Comparison of ENCODE assay signal across 14 cellular contexts in genomic region chr3:172846706-172847105, GRCh38.
DNase-seq lines count a peak whose midpoint lies in the region; ATAC-seq, FAIRE-seq and TF ChIP-seq lines count a peak whose summit lies in the region.
"Had no signal": no experiment of that assay in that cellular context is flagged by ENCODE, and none has a peak within 500 bp of the region (broad histone marks: within the 10 kb centered on the region; RNA-seq: fewer than 3 reads in every experiment).

No MANE protein-coding gene starts in this region.

- TF ChIP-seq CTCF in activated CD8-positive, alpha-beta T cell treated with anti-CD3 and anti-CD28 coated beads for 36 hours (IDR thresholded peaks at IDR 0.05) = no peak
- TF ChIP-seq CTCF in OCI-LY3 (IDR thresholded peaks at IDR 0.05; ENCODE audit: low read depth, low read length) = no peak
- no peak for TF ChIP-seq CTCF in smooth muscle cell (IDR thresholded peaks at IDR 0.05; ENCODE audit: borderline replicate concordance, insufficient read depth, poor library complexity, severe bottlenecking)
- no peak for TF ChIP-seq CTCF in left ventricle myocardium inferior (IDR thresholded peaks at IDR 0.05; ENCODE audit: borderline replicate concordance)

- no peaks in the 10 kb centered on the region for H3K36me3 Mint-ChIP-seq in activated CD8-positive, alpha-beta T cell treated with anti-CD3 and anti-CD28 coated beads for 36 hours (ENCODE audit: low read depth)
- H3K36me3 Mint-ChIP-seq in activated CD8-positive, alpha-beta T cell treated with anti-CD3 and anti-CD28 coated beads, Interleukin-2, amount 10 ng/mL, durations not matched to agents 7 days and 5 days (ENCODE audit: low read depth) = no peaks in the 10 kb centered on the region
- no peaks in the 10 kb centered on the region for H3K36me3 Mint-ChIP-seq in activated naive CD4-positive, alpha-beta T cell treated with anti-CD3 and anti-CD28 coated beads for 36 hours (ENCODE audit: low read depth)

- POLR2A ChIA-PET in activated CD8-positive, alpha-beta T cell treated with anti-CD3 and anti-CD28 coated beads for 36 hours (lab: Charles Lee) = no interaction called here
- POLR2A ChIA-PET in activated CD8-positive, alpha-beta T cell treated with anti-CD3 and anti-CD28 coated beads, Interleukin-2, amount 10 ng/mL, durations not matched to agents 7 days and 5 days (lab: Charles Lee) = no interaction called here

- H3K4me1 Mint-ChIP-seq in activated CD8-positive, alpha-beta T cell treated with anti-CD3 and anti-CD28 coated beads for 36 hours (ENCODE audit: low read depth) = peaks cover 7% of the 10 kb centered on the region
- H3K4me1 Mint-ChIP-seq in activated CD8-positive, alpha-beta T cell treated with anti-CD3 and anti-CD28 coated beads, Interleukin-2, amount 10 ng/mL, durations not matched to agents 7 days and 5 days (ENCODE audit: low read depth) = no peaks in the 10 kb centered on the region
- no peaks in the 10 kb centered on the region for H3K4me1 Mint-ChIP-seq in activated naive CD4-positive, alpha-beta T cell treated with anti-CD3 and anti-CD28 coated beads for 36 hours (ENCODE audit: low read depth)

- intact Hi-C loops in activated CD8-positive, alpha-beta T cell treated with anti-CD3 and anti-CD28 coated beads for 36 hours (cut with micrococcal nuclease) = no loop called here
- intact Hi-C loops in left ventricle myocardium inferior (cut with micrococcal nuclease) = no loop called here
- intact Hi-C loops in activated naive CD4-positive, alpha-beta T cell treated with anti-CD3 and anti-CD28 coated beads for 36 hours (cut with micrococcal nuclease) = no loop called here

- H3K4me1 ChIP-seq in OCI-LY3 (ENCODE audit: low read length) (peaks cover 10% of the 10 kb centered on the region), smooth muscle cell (ENCODE audit: low read depth) (peaks cover 9% of the 10 kb centered on the region), left ventricle myocardium inferior (no peaks in the 10 kb centered on the region)
- H3K4me1 ChIP-seq: A549, adrenal gland had no signal

- H3K79me2 ChIP-seq in OCI-LY3 (ENCODE audit: low read length) (no peaks in the 10 kb centered on the region), smooth muscle cell (ENCODE audit: low read depth) (no peaks in the 10 kb centered on the region)

- H3K36me3 ChIP-seq in OCI-LY3 (replicated peaks; ENCODE audit: low read depth, low read length) (no peaks in the 10 kb centered on the region), smooth muscle cell (ENCODE audit: low read depth) (no peaks in the 10 kb centered on the region), left ventricle myocardium inferior (no peaks in the 10 kb centered on the region)
- H3K36me3 ChIP-seq: adrenal gland had no signal

- H3K27ac ChIP-seq in OCI-LY3 (ENCODE audit: low read length) (no peak overlapping the region), caudate nucleus (ENCODE audit: low read depth, low read length) (peak overlapping the region; percentile 54), smooth muscle cell (ENCODE audit: low read depth) (peak overlapping the region; percentile 35), left ventricle myocardium inferior (replicated peaks) (no peak overlapping the region)
- H3K27ac ChIP-seq: A549, adrenal gland had no signal

- no peaks in the 10 kb centered on the region for H3F3A ChIP-seq in smooth muscle cell (ENCODE audit: low read depth)

- no peak overlapping the region for H3K4me3 ChIP-seq in OCI-LY3 (ENCODE audit: low read length)
- no peak overlapping the region for H3K4me3 ChIP-seq in smooth muscle cell
- no peak overlapping the region for H3K4me3 ChIP-seq in left ventricle myocardium inferior
- H3K4me3 ChIP-seq: A549, adrenal gland had no signal

- no peaks in the 10 kb centered on the region for H3K9me3 Mint-ChIP-seq in activated CD8-positive, alpha-beta T cell treated with anti-CD3 and anti-CD28 coated beads for 36 hours
- H3K9me3 Mint-ChIP-seq in activated CD8-positive, alpha-beta T cell treated with anti-CD3 and anti-CD28 coated beads, Interleukin-2, amount 10 ng/mL, durations not matched to agents 7 days and 5 days (ENCODE audit: insufficient read depth) = no peaks in the 10 kb centered on the region
- no peaks in the 10 kb centered on the region for H3K9me3 Mint-ChIP-seq in activated naive CD4-positive, alpha-beta T cell treated with anti-CD3 and anti-CD28 coated beads for 36 hours
- H3K9me3 Mint-ChIP-seq: activated T-cell treated with anti-CD3 and anti-CD28 coated beads, Interleukin-2, amount 50 U/mL, for 4 hours had no signal

- ATAC-seq in activated CD8-positive, alpha-beta T cell treated with anti-CD3 and anti-CD28 coated beads for 36 hours = peak; percentile 37
- ATAC-seq in activated CD8-positive, alpha-beta T cell treated with anti-CD3 and anti-CD28 coated beads, Interleukin-2, amount 10 ng/mL, durations not matched to agents 7 days and 5 days = no peak
- ATAC-seq: A549; activated T-cell treated with anti-CD3 and anti-CD28 coated beads, Interleukin-2, amount 50 U/mL, for 4 hours; HepG2 had no signal

- H3K27me3 ChIP-seq in OCI-LY3 (ENCODE audit: low read depth, low read length) = no peaks in the 10 kb centered on the region
- H3K27me3 ChIP-seq in smooth muscle cell (ENCODE audit: low read depth) = no peaks in the 10 kb centered on the region
- no peaks in the 10 kb centered on the region for H3K27me3 ChIP-seq in left ventricle myocardium inferior (ENCODE audit: low read depth)
- H3K27me3 ChIP-seq: adrenal gland had no signal

- H3K9ac ChIP-seq in OCI-LY3 (ENCODE audit: low read length) (no peak overlapping the region), smooth muscle cell (ENCODE audit: low read depth) (no peak overlapping the region)

- no peak overlapping the region for H3K4me3 Mint-ChIP-seq in activated CD8-positive, alpha-beta T cell treated with anti-CD3 and anti-CD28 coated beads for 36 hours
- H3K4me3 Mint-ChIP-seq in activated CD8-positive, alpha-beta T cell treated with anti-CD3 and anti-CD28 coated beads, Interleukin-2, amount 10 ng/mL, durations not matched to agents 7 days and 5 days = no peak overlapping the region
- H3K4me3 Mint-ChIP-seq in activated naive CD4-positive, alpha-beta T cell treated with anti-CD3 and anti-CD28 coated beads for 36 hours = no peak overlapping the region
- H3K4me3 Mint-ChIP-seq: activated T-cell treated with anti-CD3 and anti-CD28 coated beads, Interleukin-2, amount 50 U/mL, for 4 hours had no signal

- no peaks in the 10 kb centered on the region for H4K20me1 ChIP-seq in OCI-LY3 (ENCODE audit: insufficient read depth, low read length)
- H4K20me1 ChIP-seq in smooth muscle cell (ENCODE audit: low read depth) = no peaks in the 10 kb centered on the region

- no peak overlapping the region for H3K4me2 ChIP-seq in OCI-LY3 (ENCODE audit: low read length)
- peak overlapping the region; percentile 10 for H3K4me2 ChIP-seq in smooth muscle cell
- H3K4me2 ChIP-seq: A549 had no signal

- CTCF ChIA-PET in activated CD8-positive, alpha-beta T cell treated with anti-CD3 and anti-CD28 coated beads for 36 hours (lab: Charles Lee) = no interaction called here
- CTCF ChIA-PET in activated CD8-positive, alpha-beta T cell treated with anti-CD3 and anti-CD28 coated beads, Interleukin-2, amount 10 ng/mL, durations not matched to agents 7 days and 5 days (lab: Charles Lee) = no interaction called here
- CTCF ChIA-PET in activated naive CD4-positive, alpha-beta T cell treated with anti-CD3 and anti-CD28 coated beads for 36 hours (lab: Charles Lee) = no interaction called here

- DNase-seq in activated CD8-positive, alpha-beta T cell treated with anti-CD3 and anti-CD28 coated beads for 36 hours = no peak
- no peak for DNase-seq in activated CD8-positive, alpha-beta T cell treated with anti-CD3 and anti-CD28 coated beads, Interleukin-2, amount 10 ng/mL, durations not matched to agents 7 days and 5 days
- DNase-seq in caudate nucleus (lab: John Stamatoyannopoulos, UW) (peak in 2 of 61 donors; percentile 46 to 66), smooth muscle cell (lab: John Stamatoyannopoulos, UW; ENCODE audit: unreplicated experiment) (no peak), left ventricle myocardium inferior (no peak), GM19239 (ENCODE audit: insufficient read length, low spot score) (no peak)
- no peak for DNase-seq in activated naive CD4-positive, alpha-beta T cell treated with anti-CD3 and anti-CD28 coated beads for 36 hours
- DNase-seq: activated T-cell treated with anti-CD3 and anti-CD28 coated beads, Interleukin-2, amount 50 U/mL, for 4 hours; adrenal gland; dermis blood vessel endothelial cell; NCI-H1105 had no signal

- no peak overlapping the region for H3K27ac Mint-ChIP-seq in activated CD8-positive, alpha-beta T cell treated with anti-CD3 and anti-CD28 coated beads for 36 hours
- H3K27ac Mint-ChIP-seq in activated CD8-positive, alpha-beta T cell treated with anti-CD3 and anti-CD28 coated beads, Interleukin-2, amount 10 ng/mL, durations not matched to agents 7 days and 5 days = no peak overlapping the region
- H3K27ac Mint-ChIP-seq in activated naive CD4-positive, alpha-beta T cell treated with anti-CD3 and anti-CD28 coated beads for 36 hours = no peak overlapping the region

- peaks cover 16% of the 10 kb centered on the region for H3K27me3 Mint-ChIP-seq in activated CD8-positive, alpha-beta T cell treated with anti-CD3 and anti-CD28 coated beads for 36 hours
- peaks cover 7% of the 10 kb centered on the region for H3K27me3 Mint-ChIP-seq in activated CD8-positive, alpha-beta T cell treated with anti-CD3 and anti-CD28 coated beads, Interleukin-2, amount 10 ng/mL, durations not matched to agents 7 days and 5 days (ENCODE audit: low read depth)
- no peaks in the 10 kb centered on the region for H3K27me3 Mint-ChIP-seq in activated naive CD4-positive, alpha-beta T cell treated with anti-CD3 and anti-CD28 coated beads for 36 hours (ENCODE audit: low read depth)

- H2AFZ ChIP-seq in OCI-LY3 (ENCODE audit: low read depth, low read length) = peak overlapping the region; percentile 44; the same call in 1 of the 2 replicates
- no peak overlapping the region for H2AFZ ChIP-seq in smooth muscle cell (ENCODE audit: low read depth)

- FAIRE-seq in GM19239 (lab: Jason Lieb, UNC) = no peak
- FAIRE-seq: HepG2 had no signal

- H3K9me3 ChIP-seq in OCI-LY3 (ENCODE audit: insufficient read depth, low read length) (no peaks in the 10 kb centered on the region), smooth muscle cell (replicated peaks; ENCODE audit: low read depth) (no peaks in the 10 kb centered on the region), left ventricle myocardium inferior (replicated peaks) (no peaks in the 10 kb centered on the region)
- H3K9me3 ChIP-seq: A549, adrenal gland had no signal

- WGBS in smooth muscle cell (ENCODE audit: low lambda C conversion rate) = 34% methylated on average over 2 of the region's 2 CpGs

Comparison
In these comparisons a context has a peak if more than half of its experiments do, and no peak if none do; other contexts are left out.
1. H3K27ac ChIP-seq: peak in caudate nucleus (single experiment) and smooth muscle cell (single experiment); none in OCI-LY3 (single experiment) and left ventricle myocardium inferior (single experiment).